ENCODE assay signal across 27 cellular contexts in genomic region chr20:54092021-54092420, GRCh38. TPM values are rescaled to one million over a fixed set of nuclear protein-coding genes. Genes with fewer than 3 reads are reported as not detected.
"Had no signal": no experiment of that assay in that cellular context is flagged by ENCODE, and none has a peak within 500 bp of the region (broad histone marks: within the 10 kb centered on the region; RNA-seq: fewer than 3 reads in every experiment).

No MANE protein-coding gene starts in this region.

- H3K9me3 ChIP-seq: left lung, lower lobe of right lung, neutrophil, ovary, spleen, suprapubic skin, thoracic aorta, tibial artery, upper lobe of right lung had no signal

- ATAC-seq: left colon; left lung; lower lobe of right lung; naive thymus-derived CD8-positive, alpha-beta T cell; right cardiac atrium; sciatic nerve; stimulated activated effector memory CD8-positive, alpha-beta T cell treated with anti-CD3 and anti-CD28 coated beads, Interleukin-12 subunit alpha, Interleukin-12 subunit beta, amount 100 ng/mL, for 72 hours; upper lobe of right lung had no signal

- H3K27me3 ChIP-seq: neural progenitor cell, neutrophil, ovary, suprapubic skin, upper lobe of right lung had no signal

- DNase-seq: hypothalamus; immature natural killer cell; kidney; left colon; left lung; lower lobe of right lung; mammary epithelial cell; mesendoderm; naive thymus-derived CD8-positive, alpha-beta T cell; occipital lobe; ovary; right cardiac atrium; small intestine; spleen; stimulated activated CD4-positive, alpha-beta T cell treated with anti-CD3 and anti-CD28 coated beads, Interleukin-4, amount 100 ng/mL, for 24 hours; stimulated activated naive CD4-positive, alpha-beta T cell; tibial artery; trophoblast cell; upper lobe of right lung had no signal

- H2AFZ ChIP-seq: neural progenitor cell had no signal

- H3K4me2 ChIP-seq: neural progenitor cell had no signal

- H3K36me3 ChIP-seq: left lung, lower lobe of right lung, neural progenitor cell, neutrophil, ovary, spleen, suprapubic skin, thoracic aorta, tibial artery, upper lobe of right lung had no signal

- H3K4me3 ChIP-seq: left lung, lower lobe of right lung, neural progenitor cell, ovary, spleen, suprapubic skin, thoracic aorta, tibial artery, upper lobe of right lung had no signal

- H3K27ac ChIP-seq: left lung, lower lobe of right lung, neural progenitor cell, neutrophil, ovary, spleen, suprapubic skin, thoracic aorta, tibial artery, upper lobe of right lung had no signal

- H3K9ac ChIP-seq: neural progenitor cell had no signal

- H3K4me1 ChIP-seq: left lung, lower lobe of right lung, suprapubic skin, upper lobe of right lung had no signal

RNA-seq across cellular contexts. Expression of gene BCAS1, which starts 21.6 kb away (rescaled TPM):
- total RNA-seq: mammary epithelial cell; naive thymus-derived CD8-positive, alpha-beta T cell; pulmonary artery endothelial cell; subcutaneous adipose tissue had no signal
- polyA plus RNA-seq: mammary epithelial cell; naive thymus-derived CD8-positive, alpha-beta T cell had no signal
